8 cellular contexts compared by ENCODE assay signal in the genomic region with DNA sequence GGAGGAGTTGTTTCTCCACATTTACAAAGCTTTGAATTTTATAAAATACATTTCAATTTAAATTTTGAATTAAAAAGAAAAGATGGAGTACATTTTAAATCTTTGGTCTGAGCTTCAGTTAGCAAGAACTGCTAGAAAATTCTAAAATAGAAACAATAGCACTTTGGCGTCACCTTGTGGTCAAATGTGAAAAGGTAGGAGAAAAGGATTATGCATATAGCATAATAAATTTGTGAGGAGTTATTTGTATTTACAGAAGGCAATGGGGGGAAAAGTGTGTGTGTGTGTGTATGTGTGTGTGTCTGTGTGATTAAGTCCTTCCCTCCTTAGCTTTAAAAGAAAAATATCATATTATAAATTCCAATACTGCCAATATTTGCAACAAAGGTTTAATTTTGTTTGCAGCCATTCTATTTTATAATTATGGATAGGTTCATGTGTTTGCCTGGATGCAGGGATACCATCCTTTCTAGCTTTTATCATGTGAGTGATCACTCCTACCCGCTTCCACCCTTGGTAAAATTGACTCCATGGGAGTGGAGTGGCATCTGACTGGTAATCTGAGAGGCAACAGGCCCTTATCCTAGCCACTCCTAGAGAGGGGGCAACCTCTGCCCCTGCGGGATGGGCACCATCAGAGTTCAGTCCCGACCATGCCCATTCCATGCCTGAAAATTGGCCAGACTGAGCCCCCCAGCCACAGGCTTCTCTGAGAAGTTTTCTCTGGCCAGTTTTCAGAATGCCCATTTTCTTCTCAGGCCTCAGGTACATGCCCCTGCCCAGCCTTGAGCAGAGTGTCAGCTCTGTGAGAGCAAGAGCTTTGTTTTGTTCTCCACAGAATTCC. TPM values are rescaled to one million over a fixed set of nuclear protein-coding genes. Genes with fewer than 3 reads are reported as not detected.
DNase-seq lines count a peak whose midpoint lies in the region; ATAC-seq and TF ChIP-seq lines count a peak whose summit lies in the region.

No MANE protein-coding gene starts in this region.

- H3K36me3 Mint-ChIP-seq in Caco-2 (ENCODE audit: insufficient read depth, unreplicated experiment) (peaks cover 8% of the 10 kb centered on the region), endothelial cell (ENCODE audit: low read depth, unreplicated experiment) (peaks cover 3% of the 10 kb centered on the region)
- H3K36me3 Mint-ChIP-seq in activated T-helper 17 cell treated with anti-CD3 and anti-CD28 coated beads, Interleukin-2, amount 50 U/mL, for 72 hours (ENCODE audit: low read depth), result peaks cover 10% of the 10 kb centered on the region

- ATAC-seq in GM19035 (IDR thresholded peaks at IDR 0.05; ENCODE audit: unreplicated experiment) (peak; percentile 63), mucosa of descending colon (peak; percentile 65)
- no peak for ATAC-seq in activated T-helper 17 cell treated with anti-CD3 and anti-CD28 coated beads, Interleukin-2, amount 50 U/mL, for 72 hours (replicated peaks)

- H3K4me3 Mint-ChIP-seq in Caco-2 (ENCODE audit: unreplicated experiment) (no peak overlapping the region), endothelial cell (ENCODE audit: unreplicated experiment) (no peak overlapping the region)
- H3K4me3 Mint-ChIP-seq in activated T-helper 17 cell treated with anti-CD3 and anti-CD28 coated beads, Interleukin-2, amount 50 U/mL, for 72 hours, result no peak overlapping the region

- DNase-seq in Caco-2 (peak in 1 of 2 experiments; percentile 67), SJCRH30 (peak; percentile 27 to 84), endothelial cell (ENCODE audit: low spot score) (peak; percentile 60), mucosa of descending colon (peak in 1 of 3 donors; percentile 84), HuH-7 (ENCODE audit: low spot score) (no peak)

- H3K27ac Mint-ChIP-seq in Caco-2 (ENCODE audit: unreplicated experiment) (no peak overlapping the region), endothelial cell (ENCODE audit: unreplicated experiment) (no peak overlapping the region)
- no peak overlapping the region for H3K27ac Mint-ChIP-seq in activated T-helper 17 cell treated with anti-CD3 and anti-CD28 coated beads, Interleukin-2, amount 50 U/mL, for 72 hours

- H3K4me2 ChIP-seq in Loucy (ENCODE audit: low read depth, low read length, poor library complexity, severe bottlenecking), result no peak overlapping the region

- POLR2A ChIA-PET in Caco-2 (lab: Charles Lee), result interaction anchor here (0.9 kb wide), 1 partner anchor 13 kb away, joined by 3 read pairs; a partner anchor contains a TSS

- H3K36me3 ChIP-seq in Caco-2 (ENCODE audit: control insufficient read depth, insufficient read depth, low read length), result peaks cover 2% of the 10 kb centered on the region
- peaks cover 1% of the 10 kb centered on the region; the same call in 1 of the 2 replicates for H3K36me3 ChIP-seq in Loucy (ENCODE audit: insufficient read depth, low read length)
- H3K36me3 ChIP-seq in SJCRH30, result peaks cover 10% of the 10 kb centered on the region
- no peaks in the 10 kb centered on the region for H3K36me3 ChIP-seq in mucosa of descending colon (ENCODE audit: low read depth)

- H3K27me3 Mint-ChIP-seq in Caco-2 (ENCODE audit: insufficient read depth, unreplicated experiment) (no peaks in the 10 kb centered on the region), endothelial cell (ENCODE audit: unreplicated experiment) (no peaks in the 10 kb centered on the region)
- H3K27me3 Mint-ChIP-seq in activated T-helper 17 cell treated with anti-CD3 and anti-CD28 coated beads, Interleukin-2, amount 50 U/mL, for 72 hours, result no peaks in the 10 kb centered on the region

- H3K4me1 Mint-ChIP-seq in Caco-2 (ENCODE audit: low read depth, unreplicated experiment), result no peaks in the 10 kb centered on the region
- H3K4me1 Mint-ChIP-seq in endothelial cell (ENCODE audit: unreplicated experiment), result no peaks in the 10 kb centered on the region
- H3K4me1 Mint-ChIP-seq in activated T-helper 17 cell treated with anti-CD3 and anti-CD28 coated beads, Interleukin-2, amount 50 U/mL, for 72 hours, result no peaks in the 10 kb centered on the region

- intact Hi-C loops in Caco-2 (cut with micrococcal nuclease; ENCODE audit: unreplicated experiment) (loop anchor here (1.0 kb wide), 4 partner anchors 112 to 732 kb away; no protein-coding TSS in a partner anchor), mucosa of descending colon (cut with DNase I, micrococcal nuclease) (loop anchor here (5.0 to 10.0 kb wide), 2 partner anchors 191 to 304 kb away; no protein-coding TSS in a partner anchor)

- no peaks in the 10 kb centered on the region for H4K20me1 ChIP-seq in Loucy (ENCODE audit: insufficient read depth, low read length, poor library complexity, severe bottlenecking)

- H2AFZ ChIP-seq in Loucy (ENCODE audit: low read length), result no peak overlapping the region

- H3K4me3 ChIP-seq in Caco-2 (ENCODE audit: low read depth, low read length) (no peak overlapping the region), Loucy (ENCODE audit: low read length, poor library complexity, severe bottlenecking) (no peak overlapping the region), SJCRH30 (no peak overlapping the region), mucosa of descending colon (no peak overlapping the region)

- TF ChIP-seq CTCF in Caco-2 (IDR thresholded peaks at IDR 0.05; ENCODE audit: insufficient read depth in 1 of 2, low read depth in 1 of 2, low read length in 1 of 2, severe bottlenecking in 1 of 2, unreplicated experiment in 1 of 2), result peak; percentile 87 to 92
- TF ChIP-seq CTCF in Loucy (conservative IDR thresholded peaks at IDR 0.05; ENCODE audit: low read length), result peak; percentile 94
- peak; percentile 92 for TF ChIP-seq CTCF in endothelial cell (IDR thresholded peaks at IDR 0.05; ENCODE audit: unreplicated experiment)
- peak; percentile 59 for TF ChIP-seq CTCF in mucosa of descending colon (IDR thresholded peaks at IDR 0.05)

- H3K27ac ChIP-seq in SJCRH30, result no peak overlapping the region

- H3K27me3 ChIP-seq in Caco-2 (replicated peaks; ENCODE audit: control insufficient read depth, insufficient read depth, low read length) (no peaks in the 10 kb centered on the region), Loucy (ENCODE audit: insufficient read depth, low read length, poor library complexity, severe bottlenecking) (no peaks in the 10 kb centered on the region), SJCRH30 (no peaks in the 10 kb centered on the region)

- no peaks in the 10 kb centered on the region for H3K9me3 Mint-ChIP-seq in Caco-2 (ENCODE audit: unreplicated experiment)
- H3K9me3 Mint-ChIP-seq in endothelial cell (ENCODE audit: unreplicated experiment), result no peaks in the 10 kb centered on the region
- H3K9me3 Mint-ChIP-seq in activated T-helper 17 cell treated with anti-CD3 and anti-CD28 coated beads, Interleukin-2, amount 50 U/mL, for 72 hours, result no peaks in the 10 kb centered on the region

- CTCF ChIA-PET in Caco-2 (lab: Charles Lee), result interaction anchor here (0.6 to 3.2 kb wide), 16 partner anchors 11 to 510 kb away, joined by 3 to 35 read pairs (median 4); a partner anchor contains a TSS

- no peaks in the 10 kb centered on the region for H3K4me1 ChIP-seq in Caco-2
- no peaks in the 10 kb centered on the region for H3K4me1 ChIP-seq in Loucy (ENCODE audit: insufficient read depth, low read length, poor library complexity, severe bottlenecking)
- H3K4me1 ChIP-seq in SJCRH30, result no peaks in the 10 kb centered on the region
- no peaks in the 10 kb centered on the region for H3K4me1 ChIP-seq in mucosa of descending colon (ENCODE audit: low read depth)

- no peak overlapping the region for H3K9ac ChIP-seq in Loucy (ENCODE audit: low read depth, low read length, poor library complexity, severe bottlenecking)

- H3F3A ChIP-seq in Loucy (ENCODE audit: low read depth), result no peaks in the 10 kb centered on the region

- no TSS peak for BruUV-seq in Caco-2 (replicated peaks; lab: Mats Ljungman, UMichigan)

- no peaks in the 10 kb centered on the region for H3K9me3 ChIP-seq in Caco-2
- no peaks in the 10 kb centered on the region for H3K9me3 ChIP-seq in Loucy (ENCODE audit: insufficient read depth, low read depth, low read length)
- 0 out of 2 replicates have a peak, but pooled peaks cover 2% of the 10 kb centered on the region for H3K9me3 ChIP-seq in SJCRH30 (replicated peaks)
- no peaks in the 10 kb centered on the region for H3K9me3 ChIP-seq in mucosa of descending colon

- H3K79me2 ChIP-seq in Loucy (ENCODE audit: insufficient read depth, low read length), result no peaks in the 10 kb centered on the region

- no peaks in the 10 kb centered on the region for H3K9me2 ChIP-seq in Loucy (replicated peaks; ENCODE audit: low read depth, low read length)

RNA-seq across cellular contexts. Expression of a gene that starts 13.6 kb away (rescaled TPM):
- total RNA-seq in Caco-2 (2022) (34.7 and 37.1 TPM in 2 replicates), endothelial cell (ENCODE audit: unreplicated experiment) (10.8 TPM), mucosa of descending colon (100 to 1,000 TPM in 2 of 3 donors, 10 to 100 TPM in 1; 81.9 to 185 (median 104) TPM)
- total RNA-seq in SJCRH30 (2014; rRNA removed; shearing (Covaris generic)), result 40.0 and 44.2 TPM in 2 replicates
- 1 to 10 TPM in 1 of 2 donors, under 1 TPM in 1; 0.24 to 1.4 TPM for total RNA-seq in activated T-helper 17 cell treated with anti-CD3 and anti-CD28 coated beads, Interleukin-2, amount 50 U/mL, for 72 hours

RNA-seq across cellular contexts. Expression of a gene that starts 20.4 kb away (rescaled TPM):
- total RNA-seq in Caco-2 (2022), result 35.9 and 39.8 TPM in 2 replicates
- 64.6 and 70.6 TPM in 2 replicates for total RNA-seq in SJCRH30 (2014; rRNA removed; shearing (Covaris generic))
- total RNA-seq in endothelial cell (ENCODE audit: unreplicated experiment), result 17.0 TPM
- 10 to 100 TPM; 37.8 to 41.2 (median 40.5) TPM for total RNA-seq in mucosa of descending colon
- total RNA-seq in activated T-helper 17 cell treated with anti-CD3 and anti-CD28 coated beads, Interleukin-2, amount 50 U/mL, for 72 hours, result 10 to 100 TPM; 19.8 to 24.7 TPM
